In the genomic region with DNA sequence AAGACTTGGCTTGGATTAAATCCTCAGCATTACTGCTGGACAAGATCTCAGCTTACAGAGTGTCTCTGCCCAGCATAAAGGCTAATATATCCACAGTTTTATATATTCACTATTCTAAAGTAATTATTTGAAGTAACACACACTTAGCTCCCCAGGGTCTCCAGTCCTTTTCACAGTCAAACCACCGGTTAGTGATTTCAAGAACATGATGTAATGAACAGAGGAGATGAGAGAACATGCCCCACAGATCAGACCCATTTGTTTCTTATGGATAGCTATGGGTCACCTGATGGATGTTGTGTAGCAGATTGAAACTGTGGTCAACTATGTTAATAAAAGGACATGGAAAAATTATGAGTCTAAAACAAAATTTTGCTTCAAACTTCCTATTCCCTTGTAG, we compare ENCODE assay signal across 11 cellular contexts.
"Had no signal": no experiment of that assay in that cellular context is flagged by ENCODE, and none has a peak within 500 bp of the region (broad histone marks: within the 10 kb centered on the region; RNA-seq: fewer than 3 reads in every experiment).

No MANE protein-coding gene starts in this region.

- ATAC-seq: HCT116, K562 had no signal

- H3K36me3 ChIP-seq: HAP-1 had no signal

- FAIRE-seq: HTR-8/SVneo, K562 had no signal

- H3K9me3 ChIP-seq: HAP-1 had no signal

- H3K4me1 ChIP-seq: HAP-1 had no signal

- H3K9ac ChIP-seq: GM23248, KMS-11 had no signal

- H3K27ac ChIP-seq: GM23248, KMS-11 had no signal

- H3K4me2 ChIP-seq: KMS-11 had no signal

- DNase-seq: GM23248, GOT3, H7, HFFc6, IMR-90, Karpas-422 had no signal

- H2AFZ ChIP-seq: GM23248 had no signal

- H3K4me3 ChIP-seq: GM23248, HAP-1, K562 had no signal
